In genomic region chr3:160163259-160163878, GRCh38 we compare ENCODE assay signal across 9 cellular contexts.
DNase-seq lines count a peak whose midpoint lies in the region; ATAC-seq and TF ChIP-seq lines count a peak whose summit lies in the region.
"Had no signal": no experiment of that assay in that cellular context is flagged by ENCODE, and none has a peak within 500 bp of the region (broad histone marks: within the 10 kb centered on the region; RNA-seq: fewer than 3 reads in every experiment).

No MANE protein-coding gene starts in this region.

- peaks cover 27 to 28% of the 10 kb centered on the region in 2 experiments for H3K4me1 Mint-ChIP-seq in H9

- no peaks in the 10 kb centered on the region for H3K27me3 Mint-ChIP-seq in H9 (ENCODE audit: low read depth)
- H3K27me3 Mint-ChIP-seq: dendritic cell treated with granulocyte-macrophage colony-stimulating factor and Interleukin-4, amounts not matched to agents 40 ng/mL and 50 ng/mL, for 4 days had no signal

- no peak overlapping the region for H3K9ac ChIP-seq in H9 (ENCODE audit: extremely low read depth, insufficient read length, low read length)

- H3K79me2 ChIP-seq in H9 (ENCODE audit: insufficient read depth, low read length), result no peaks in the 10 kb centered on the region

- no peaks in the 10 kb centered on the region for H3K9me3 ChIP-seq in H9 (ENCODE audit: control insufficient read depth, low read depth, low read length)

- no peak overlapping the region for H3K14ac ChIP-seq in H9 (ENCODE audit: insufficient read depth, low read length)

- no peak overlapping the region for H3K4me2 ChIP-seq in H9 (ENCODE audit: insufficient read depth, insufficient read length, low read length)

- no peak overlapping the region for H2AK5ac ChIP-seq in H9 (ENCODE audit: insufficient read length, low read length)

- no peak overlapping the region for H3K4me3 ChIP-seq in AG10803 (ENCODE audit: low read length)

- no peak for ATAC-seq in HG02623 (IDR thresholded peaks at IDR 0.05; ENCODE audit: unreplicated experiment)
- no peak for ATAC-seq in HG02973 (IDR thresholded peaks at IDR 0.05; ENCODE audit: unreplicated experiment)

- H3K27ac ChIP-seq in H9 (ENCODE audit: insufficient read length, low read depth, low read length), result no peak overlapping the region

- H2BK15ac ChIP-seq in H9 (ENCODE audit: low read depth, low read length), result no peak overlapping the region

- TF ChIP-seq CTCF in AG10803 (conservative IDR thresholded peaks at IDR 0.05; ENCODE audit: low read length) (peak; percentile 63), H9 (conservative IDR thresholded peaks at IDR 0.05) (peak; percentile 51)

- no peak overlapping the region for H2AFZ ChIP-seq in H9 (ENCODE audit: low read length)

- no peak overlapping the region for H3K27ac Mint-ChIP-seq in H9
- H3K27ac Mint-ChIP-seq: dendritic cell treated with granulocyte-macrophage colony-stimulating factor and Interleukin-4, amounts not matched to agents 40 ng/mL and 50 ng/mL, for 4 days had no signal

- H3K56ac ChIP-seq in H9 (ENCODE audit: insufficient read length, low read depth, low read length), result no peak overlapping the region

- H3K4ac ChIP-seq in H9 (ENCODE audit: low read depth, low read length), result no peak overlapping the region

- no peak overlapping the region for H2BK20ac ChIP-seq in H9 (ENCODE audit: low read depth, low read length, poor library complexity, severe bottlenecking)

- H3K79me1 ChIP-seq in H9 (ENCODE audit: insufficient read depth, low read depth, low read length, poor library complexity, severe bottlenecking), result no peaks in the 10 kb centered on the region

- DNase-seq in AG10803 (ENCODE audit: low read depth), result peak; percentile 52
- DNase-seq in H9, result no peak
- peak; percentile 17 for DNase-seq in RPMI8226
- DNase-seq in glomerular endothelial cell (ENCODE audit: extremely low read depth, low read depth, low spot score), result peak; percentile 12
- DNase-seq in stimulated activated CD4-positive, alpha-beta T cell treated with anti-CD3 and anti-CD28 coated beads, Interleukin-4, amount 100 ng/mL, for 4 hours, result no peak
- no peak for DNase-seq in HK-2 (ENCODE audit: unreplicated experiment)

- no peak overlapping the region for H3K4me3 Mint-ChIP-seq in H9
- H3K4me3 Mint-ChIP-seq: dendritic cell treated with granulocyte-macrophage colony-stimulating factor and Interleukin-4, amounts not matched to agents 40 ng/mL and 50 ng/mL, for 4 days had no signal

- H3K9me3 Mint-ChIP-seq in H9, result peaks cover 0 to 3% of the 10 kb centered on the region in 2 experiments; a peak in 1 of 5 replicates
- H3K9me3 Mint-ChIP-seq: dendritic cell treated with granulocyte-macrophage colony-stimulating factor and Interleukin-4, amounts not matched to agents 40 ng/mL and 50 ng/mL, for 4 days had no signal

- H3K18ac ChIP-seq in H9 (ENCODE audit: insufficient read length, low read depth, low read length), result no peak overlapping the region

- peaks cover 5% of the 10 kb centered on the region; the same call in 1 of the 2 replicates for H3K4me1 ChIP-seq in H9 (ENCODE audit: insufficient read depth, low read length)

- no peak overlapping the region for H2BK5ac ChIP-seq in H9 (ENCODE audit: insufficient read length, low read length)

- peak overlapping the region; percentile 72 for H3T11ph ChIP-seq in H9 (ENCODE audit: low read length)

- H3K27me3 ChIP-seq in H9 (ENCODE audit: insufficient read depth, low read length), result no peaks in the 10 kb centered on the region

- no peak overlapping the region for H2BK120ac ChIP-seq in H9 (ENCODE audit: low read depth, low read length, poor library complexity, severe bottlenecking)

- no peak overlapping the region for H4K8ac ChIP-seq in H9 (replicated peaks; ENCODE audit: insufficient read length, low read depth, low read length)

- H3K23ac ChIP-seq in H9 (ENCODE audit: insufficient read length, low read depth, low read length), result no peak overlapping the region

- H4K5ac ChIP-seq in H9 (ENCODE audit: insufficient read length, low read depth, low read length), result no peak overlapping the region

- no peak overlapping the region for H4K91ac ChIP-seq in H9 (ENCODE audit: insufficient read length, low read depth, low read length)

- H3K36me3 Mint-ChIP-seq in H9 (ENCODE audit: insufficient read depth in 1 of 3, low read depth in 3 of 3), result no peaks in the 10 kb centered on the region

- no peak overlapping the region for H2BK12ac ChIP-seq in H9 (ENCODE audit: insufficient read length, low read depth, low read length)

- peaks cover 3% of the 10 kb centered on the region for H4K20me1 ChIP-seq in H9 (ENCODE audit: control insufficient read depth, insufficient read depth, insufficient read length)

- no peaks in the 10 kb centered on the region for H3K23me2 ChIP-seq in H9 (ENCODE audit: insufficient read length, low read depth, low read length, poor library complexity, severe bottlenecking)

Comparison
In these comparisons a context has a peak if more than half of its experiments do, and no peak if none do; other contexts are left out.
1. DNase-seq: peak in AG10803 (single experiment), RPMI8226 (single experiment) and glomerular endothelial cell (single experiment); none in H9 (single experiment), stimulated activated CD4-positive, alpha-beta T cell treated with anti-CD3 and anti-CD28 coated beads, Interleukin-4, amount 100 ng/mL, for 4 hours (0 of 2) and HK-2 (single experiment).